Comparison of ENCODE assay signal across 11 cellular contexts in genomic region chr2:200406379-200406778, GRCh38.
DNase-seq lines count a peak whose midpoint lies in the region; TF ChIP-seq lines count a peak whose summit lies in the region.
"Had no signal": no experiment of that assay in that cellular context is flagged by ENCODE, and none has a peak within 500 bp of the region (broad histone marks: within the 10 kb centered on the region; RNA-seq: fewer than 3 reads in every experiment).

No MANE protein-coding gene starts in this region.

- no peak overlapping the region for H3K9ac ChIP-seq in fibroblast of lung (ENCODE audit: insufficient read depth, low read length)

- H4K20me1 ChIP-seq in fibroblast of lung (ENCODE audit: control insufficient read depth, extremely low read depth, insufficient read depth, low read length), result no peaks in the 10 kb centered on the region

- H3K27ac ChIP-seq in fibroblast of lung (ENCODE audit: insufficient read depth, low read length) (peak overlapping the region; percentile 88), suprapubic skin (peak overlapping the region; percentile 70)
- H3K27ac ChIP-seq: psoas muscle had no signal

- POLR2A ChIA-PET in HEK293T (lab: Yijun Ruan, JAX), result no interaction called here

- H3K9me3 ChIP-seq in fibroblast of lung (ENCODE audit: control insufficient read depth, insufficient read depth, low read depth, low read length) (no peaks in the 10 kb centered on the region), suprapubic skin (no peaks in the 10 kb centered on the region)
- H3K9me3 ChIP-seq: psoas muscle had no signal

- H3K4me3 ChIP-seq in fibroblast of lung (replicated peaks in 1 of 4; ENCODE audit: control extremely low read depth in 1 of 4, insufficient read depth in 1 of 4, low read depth in 3 of 4, low read length in 4 of 4) (no peak overlapping the region), suprapubic skin (no peak overlapping the region)
- H3K4me3 ChIP-seq: psoas muscle had no signal

- H2AFZ ChIP-seq in fibroblast of lung (ENCODE audit: low read length), result no peak overlapping the region

- CTCF ChIA-PET in HEK293T (lab: Yijun Ruan, JAX), result no interaction called here

- H3K4me1 Mint-ChIP-seq in T-helper 2 cell treated with Interferon-gamma antibody and Interleukin-4, amounts not matched to agents 5 μg/mL and 100 μg/mL, for 36 hours (ENCODE audit: low read depth), result peaks cover 34% of the 10 kb centered on the region
- H3K4me1 Mint-ChIP-seq: IgD-negative memory B cell had no signal

- 53% methylated on average over 2 of the region's 2 CpGs for WGBS in suprapubic skin

- DNase-seq in T-helper 2 cell treated with Interferon-gamma antibody and Interleukin-4, amounts not matched to agents 5 μg/mL and 100 μg/mL, for 36 hours (ENCODE audit: low spot score), result no peak
- DNase-seq in T-helper 2 cell (no peak), MV-4-11 (lab: John Stamatoyannopoulos, UW) (peak; percentile 41), fibroblast of lung (ENCODE audit: low read depth in 2 of 2) (peak in 1 of 2 donors; percentile 47), suprapubic skin (ENCODE audit: low spot score in 2 of 2) (no peak), hypothalamus (lab: John Stamatoyannopoulos, UW) (no peak), HEK293T (ENCODE audit: extremely low spot score) (no peak), SIG-M5 treated with dmso at 0.1 percent for 504 hours (lab: John Stamatoyannopoulos, UW; ENCODE audit: unreplicated experiment) (no peak)
- DNase-seq: psoas muscle had no signal

- no peak for TF ChIP-seq POLR2A in suprapubic skin (IDR thresholded peaks at IDR 0.05)

- peaks cover 34% of the 10 kb centered on the region for H3K4me1 ChIP-seq in fibroblast of lung (ENCODE audit: control insufficient read depth, extremely low read depth, insufficient read depth, low read length)
- peaks cover 20% of the 10 kb centered on the region for H3K4me1 ChIP-seq in suprapubic skin

- no peak for TF ChIP-seq EP300 in suprapubic skin (IDR thresholded peaks at IDR 0.05)

- H3K36me3 Mint-ChIP-seq in T-helper 2 cell treated with Interferon-gamma antibody and Interleukin-4, amounts not matched to agents 5 μg/mL and 100 μg/mL, for 36 hours (ENCODE audit: low read depth), result peaks cover 9% of the 10 kb centered on the region

- H3K27me3 Mint-ChIP-seq in T-helper 2 cell treated with Interferon-gamma antibody and Interleukin-4, amounts not matched to agents 5 μg/mL and 100 μg/mL, for 36 hours (ENCODE audit: low read depth), result no peaks in the 10 kb centered on the region
- H3K27me3 Mint-ChIP-seq: activated naive CD4-positive, alpha-beta T cell treated with anti-CD3 and anti-CD28 coated beads, Interleukin-2, amount 50 U/mL, for 24 hours had no signal

- no peak for TF ChIP-seq CTCF in fibroblast of lung (conservative IDR thresholded peaks at IDR 0.05 in 1 of 2, IDR thresholded peaks at IDR 0.05 in 1 of 2; ENCODE audit: low read depth in 1 of 2, low read length in 2 of 2)
- TF ChIP-seq CTCF in suprapubic skin (IDR thresholded peaks at IDR 0.05), result no peak

- H3K36me3 ChIP-seq in fibroblast of lung (ENCODE audit: control insufficient read depth, insufficient read depth, low read length) (no peaks in the 10 kb centered on the region), suprapubic skin (no peaks in the 10 kb centered on the region)

- H3K4me3 Mint-ChIP-seq in T-helper 2 cell treated with Interferon-gamma antibody and Interleukin-4, amounts not matched to agents 5 μg/mL and 100 μg/mL, for 36 hours, result no peak overlapping the region
- H3K4me3 Mint-ChIP-seq: IgD-negative memory B cell had no signal

- H3K4me2 ChIP-seq in fibroblast of lung (ENCODE audit: extremely low read depth, insufficient read depth, low read length), result peak overlapping the region; percentile 72

- H3K9me3 Mint-ChIP-seq in T-helper 2 cell treated with Interferon-gamma antibody and Interleukin-4, amounts not matched to agents 5 μg/mL and 100 μg/mL, for 36 hours, result no peaks in the 10 kb centered on the region
- H3K9me3 Mint-ChIP-seq: activated naive CD4-positive, alpha-beta T cell treated with anti-CD3 and anti-CD28 coated beads, Interleukin-2, amount 50 U/mL, for 24 hours; IgD-negative memory B cell had no signal

- H3K27ac Mint-ChIP-seq in T-helper 2 cell treated with Interferon-gamma antibody and Interleukin-4, amounts not matched to agents 5 μg/mL and 100 μg/mL, for 36 hours, result peak overlapping the region; percentile 23
- H3K27ac Mint-ChIP-seq: activated naive CD4-positive, alpha-beta T cell treated with anti-CD3 and anti-CD28 coated beads, Interleukin-2, amount 50 U/mL, for 24 hours; IgD-negative memory B cell had no signal

- H3K79me2 ChIP-seq in fibroblast of lung (ENCODE audit: control insufficient read depth, insufficient read depth, low read length), result peaks cover 38% of the 10 kb centered on the region

- H3K27me3 ChIP-seq in fibroblast of lung (ENCODE audit: control insufficient read depth, insufficient read depth, low read length), result no peaks in the 10 kb centered on the region
- no peaks in the 10 kb centered on the region for H3K27me3 ChIP-seq in suprapubic skin

TF ChIP-seq in HEK293T, 16 proteins besides CTCF, POLR2A, EP300 and RAD21:
- TF ChIP-seq LEF1 (IDR thresholded peaks at IDR 0.05; ENCODE audit: borderline replicate concordance) (no peak), FOXK2 (IDR thresholded peaks at IDR 0.05) (no peak), ELF4 (IDR thresholded peaks at IDR 0.05) (no peak), HDGF (IDR thresholded peaks at IDR 0.05; ENCODE audit: borderline replicate concordance) (no peak)
